Comparison of ENCODE assay signal across 8 cellular contexts in genomic region chr2:190674966-190675650, GRCh38. TPM values are rescaled to one million over a fixed set of nuclear protein-coding genes. Genes with fewer than 3 reads are reported as not detected.
DNase-seq lines count a peak whose midpoint lies in the region; ATAC-seq, FAIRE-seq and TF ChIP-seq lines count a peak whose summit lies in the region.
"Had no signal": no experiment of that assay in that cellular context is flagged by ENCODE, and none has a peak within 500 bp of the region (broad histone marks: within the 10 kb centered on the region; RNA-seq: fewer than 3 reads in every experiment).

No MANE protein-coding gene starts in this region.

- H3K27ac Mint-ChIP-seq in memory B cell (peak overlapping the region; percentile 3), Calu3 (ENCODE audit: unreplicated experiment) (no peak overlapping the region)

- no peak overlapping the region for H3K4me3 Mint-ChIP-seq in memory B cell
- H3K4me3 Mint-ChIP-seq in Calu3 (ENCODE audit: low read depth, unreplicated experiment), result no peak overlapping the region

- H3K4me1 ChIP-seq in pancreas, result no peaks in the 10 kb centered on the region

- H3K27ac ChIP-seq in pancreas, result no peak overlapping the region

- H3K4me1 Mint-ChIP-seq in memory B cell, result peaks cover 26% of the 10 kb centered on the region
- H3K4me1 Mint-ChIP-seq in Calu3 (ENCODE audit: low read depth, unreplicated experiment), result peaks cover 7% of the 10 kb centered on the region

- peaks cover 0 to 6% (median 0%) of the 10 kb centered on the region in 3 donors for H3K36me3 ChIP-seq in pancreas

- CTCF ChIA-PET in Calu3 (lab: Charles Lee), result no interaction called here

- no peak for DNase-seq in memory B cell (ENCODE audit: low spot score in 2 of 2)
- no peak for DNase-seq in Calu3
- no peak for DNase-seq in hippocampal formation (lab: John Stamatoyannopoulos, UW)
- DNase-seq in pancreas, result no peak
- DNase-seq: RPMI8226 had no signal

- WGBS in pancreas, 2 donors, result 68 to 73% methylated on average over 1 of the region's 1 CpG

- no peak overlapping the region for H3K4me3 ChIP-seq in pancreas

- FAIRE-seq in pancreas (lab: Jason Lieb, UNC), result no peak

- BruUV-seq in Calu3 (replicated peaks; lab: Mats Ljungman, UMichigan), result no TSS peak

- H3K9me3 Mint-ChIP-seq in memory B cell (no peaks in the 10 kb centered on the region), Calu3 (ENCODE audit: low read depth, unreplicated experiment) (no peaks in the 10 kb centered on the region)

- peaks cover 12% of the 10 kb centered on the region for H3K36me3 Mint-ChIP-seq in memory B cell
- H3K36me3 Mint-ChIP-seq in Calu3 (ENCODE audit: insufficient read depth, unreplicated experiment), result peaks cover 6% of the 10 kb centered on the region

- TF ChIP-seq CTCF in Calu3 (IDR thresholded peaks at IDR 0.05; ENCODE audit: unreplicated experiment), result no peak
- no peak for TF ChIP-seq CTCF in pancreas (IDR thresholded peaks at IDR 0.05)

- intact Hi-C loops in Calu3 (cut with micrococcal nuclease; ENCODE audit: unreplicated experiment) (no loop called here), pancreas (cut with DNase I) (no loop called here)

- no peaks in the 10 kb centered on the region for H3K27me3 Mint-ChIP-seq in memory B cell
- H3K27me3 Mint-ChIP-seq in Calu3 (ENCODE audit: unreplicated experiment), result no peaks in the 10 kb centered on the region

- no peaks in the 10 kb centered on the region for H3K27me3 ChIP-seq in pancreas

- ATAC-seq in GM18870 (IDR thresholded peaks at IDR 0.05; ENCODE audit: unreplicated experiment) (peak; percentile 39), GM21526 (IDR thresholded peaks at IDR 0.05; ENCODE audit: low FRiP score, unreplicated experiment) (peak; percentile 50), HG03159 (IDR thresholded peaks at IDR 0.05; ENCODE audit: unreplicated experiment) (peak; percentile 43), memory B cell (ENCODE audit: low read depth) (no peak), pancreas (no peak)

- no peaks in the 10 kb centered on the region for H3K9me3 ChIP-seq in pancreas

RNA-seq across cellular contexts. Expression of gene NAB1, which starts 26.2 kb away (rescaled TPM):
- total RNA-seq in Calu3 (2022) (39.7 and 52.1 TPM in 2 replicates), pancreas (10 to 100 TPM in 3 of 6 donors, 1 to 10 TPM in 3; 8.4 to 23.4 (median 10.5) TPM)
- 10 to 100 TPM in 1 of 2 donors, 1 to 10 TPM in 1; 7.2 to 13.4 TPM for polyA plus RNA-seq in pancreas

Comparison
In these comparisons a context has a peak if more than half of its experiments do, and no peak if none do; other contexts are left out.
1. ATAC-seq: peak in GM18870 (single experiment), GM21526 (single experiment) and HG03159 (single experiment); none in memory B cell (single experiment) and pancreas (0 of 4).